In the genomic region with DNA sequence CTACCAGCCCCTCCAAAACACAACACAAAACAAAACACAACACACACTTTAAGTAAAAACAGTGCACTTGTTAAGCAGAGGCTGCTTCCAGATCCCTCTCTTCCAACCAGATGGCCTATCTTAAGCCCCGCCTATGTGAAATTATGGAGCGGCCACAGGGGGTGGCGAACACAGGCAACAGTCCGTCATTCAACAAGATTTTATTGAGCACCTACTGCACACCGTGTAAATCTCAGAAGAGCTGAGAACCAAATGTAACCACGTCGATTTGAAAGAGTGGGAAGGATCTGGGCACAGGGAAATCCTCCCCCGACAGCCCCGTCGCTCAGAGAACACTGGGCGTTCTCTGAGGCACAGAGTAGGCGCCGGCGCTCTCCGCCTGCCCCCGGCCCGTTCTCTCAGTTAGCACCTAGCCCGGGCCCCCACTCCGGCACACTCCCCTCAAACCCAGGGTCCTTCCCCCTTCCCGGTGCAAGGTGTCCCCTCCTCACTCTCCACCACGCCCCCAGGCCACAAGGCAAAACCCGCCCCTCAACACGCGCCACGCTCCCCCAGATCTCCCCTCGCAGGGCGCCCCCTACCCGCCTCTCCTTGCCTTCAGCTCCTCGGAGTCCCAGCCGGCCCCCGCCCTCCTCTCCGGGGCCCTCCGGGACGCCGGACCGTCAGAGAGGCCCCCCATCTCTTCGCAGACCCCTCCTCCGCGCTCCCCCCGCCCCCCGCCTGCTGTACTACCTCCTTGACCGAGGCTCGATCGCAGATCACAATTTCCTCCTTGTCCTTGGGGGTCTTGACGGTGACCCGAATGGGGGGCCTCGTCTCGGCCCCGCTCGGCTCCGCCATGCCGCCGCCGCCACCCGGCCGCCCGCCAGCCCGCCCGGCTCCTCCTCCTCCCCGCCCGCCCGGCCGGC, we compare ENCODE assay signal across 1 cellular context.
TF ChIP-seq lines count a peak whose summit lies in the region.

No MANE protein-coding gene starts in this region.

TF ChIP-seq in H1, 55 proteins besides CTCF, POLR2A, EP300 and RAD21:
- TF ChIP-seq TAF1 (IDR thresholded peaks at IDR 0.05; ENCODE audit: low read depth, low read length) (0 out of 2 replicates have a peak, but pooled peaks have one; percentile 16), BACH1 (IDR thresholded peaks at IDR 0.05; ENCODE audit: low read length) (no peak), TAF7 (optimal IDR thresholded peaks at IDR 0.05; ENCODE audit: borderline replicate concordance, low read depth, low read length) (no peak), SAP30 (IDR thresholded peaks at IDR 0.05; ENCODE audit: insufficient read depth, insufficient replicate concordance, low read length) (peak; percentile 75), PHF8 (conservative IDR thresholded peaks at IDR 0.05; ENCODE audit: low read depth, low read length) (0 out of 2 replicates have a peak, but pooled peaks have one; percentile 37), RNF2 (IDR thresholded peaks at IDR 0.05; ENCODE audit: borderline replicate concordance, low read depth, low read length, missing control alignments, poor library complexity, severe bottlenecking) (no peak), CHD1 (IDR thresholded peaks at IDR 0.05; ENCODE audit: low read depth, low read length) (no peak), ZNF274 (IDR thresholded peaks at IDR 0.05; ENCODE audit: borderline replicate concordance, extremely low read depth, low read length) (no peak), RBBP5 (IDR thresholded peaks at IDR 0.05; ENCODE audit: borderline replicate concordance, low read depth, low read length) (0 out of 2 replicates have a peak, but pooled peaks have one; percentile 19), TCF12 (IDR thresholded peaks at IDR 0.05; ENCODE audit: low read depth, low read length) (no peak), JUND (IDR thresholded peaks at IDR 0.05; ENCODE audit: low read length) (no peak)
- TF ChIP-seq, protein P1, sequence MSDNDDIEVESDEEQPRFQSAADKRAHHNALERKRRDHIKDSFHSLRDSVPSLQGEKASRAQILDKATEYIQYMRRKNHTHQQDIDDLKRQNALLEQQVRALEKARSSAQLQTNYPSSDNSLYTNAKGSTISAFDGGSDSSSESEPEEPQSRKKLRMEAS (IDR thresholded peaks at IDR 0.05), result peak; percentile 86
